In genomic region chr11:118042791-118043190, GRCh38 we compare ENCODE assay signal across 27 cellular contexts. TPM values are rescaled to one million over a fixed set of nuclear protein-coding genes. Genes with fewer than 3 reads are reported as not detected.
DNase-seq lines count a peak whose midpoint lies in the region; ATAC-seq and TF ChIP-seq lines count a peak whose summit lies in the region.
"Had no signal": no experiment of that assay in that cellular context is flagged by ENCODE, and none has a peak within 500 bp of the region (broad histone marks: within the 10 kb centered on the region; RNA-seq: fewer than 3 reads in every experiment).

No MANE protein-coding gene starts in this region.

- H3K9me3 ChIP-seq in CD4-positive, alpha-beta T cell (ENCODE audit: control insufficient read depth, low read length) = no peaks in the 10 kb centered on the region
- H3K9me3 ChIP-seq in CD8-positive, alpha-beta T cell (ENCODE audit: low read length) = no peaks in the 10 kb centered on the region
- H3K9me3 ChIP-seq in MM.1S (replicated peaks; ENCODE audit: insufficient read depth, low read length) = no peaks in the 10 kb centered on the region
- H3K9me3 ChIP-seq: gastroesophageal sphincter, neutrophil, SK-N-SH had no signal

- TF ChIP-seq CTCF in CD4-positive, alpha-beta T cell (IDR thresholded peaks at IDR 0.05) = no peak
- TF ChIP-seq CTCF in CD8-positive, alpha-beta T cell (IDR thresholded peaks at IDR 0.05) = no peak
- no peak for TF ChIP-seq CTCF in MM.1S (IDR thresholded peaks at IDR 0.05; ENCODE audit: low read length)

- ATAC-seq in CD4-positive, alpha-beta T cell (ENCODE audit: poor library complexity) = no peak
- no peak for ATAC-seq in CD8-positive, alpha-beta T cell
- ATAC-seq in effector memory CD8-positive, alpha-beta T cell (replicated peaks) = no peak
- ATAC-seq: activated CD4-positive, CD25-positive, alpha-beta regulatory T cell treated with anti-CD3 and anti-CD28 coated beads, Interleukin-2, amount 50 U/mL, for 24 hours; esophagus mucosa; gastroesophageal sphincter had no signal

- H3K27me3 ChIP-seq in CD4-positive, alpha-beta T cell (ENCODE audit: control insufficient read depth, insufficient read depth, low read length) = no peaks in the 10 kb centered on the region
- H3K27me3 ChIP-seq in CD8-positive, alpha-beta T cell (ENCODE audit: insufficient read depth, low read length) = no peaks in the 10 kb centered on the region
- H3K27me3 ChIP-seq in MM.1S (replicated peaks; ENCODE audit: insufficient read depth, low read length) = no peaks in the 10 kb centered on the region
- H3K27me3 ChIP-seq: neutrophil had no signal

- no peaks in the 10 kb centered on the region for H3K36me3 Mint-ChIP-seq in CD4-positive, alpha-beta T cell (ENCODE audit: low read depth)
- no peaks in the 10 kb centered on the region for H3K36me3 Mint-ChIP-seq in CD8-positive, alpha-beta T cell
- peaks cover 10% of the 10 kb centered on the region for H3K36me3 Mint-ChIP-seq in activated CD4-positive, alpha-beta memory T cell treated with anti-CD3 and anti-CD28 coated beads, Interleukin-2, amount 10 ng/mL, durations not matched to agents 7 days and 5 days (ENCODE audit: low read depth)
- H3K36me3 Mint-ChIP-seq in effector memory CD8-positive, alpha-beta T cell (ENCODE audit: insufficient read depth) = peaks cover 14% of the 10 kb centered on the region

- H2AFZ ChIP-seq in MM.1S (ENCODE audit: low read length) = no peak overlapping the region

- no peak for DNase-seq in CD4-positive, alpha-beta T cell
- DNase-seq in CD8-positive, alpha-beta T cell = no peak
- DNase-seq in activated CD4-positive, alpha-beta memory T cell treated with anti-CD3 and anti-CD28 coated beads, Interleukin-2, amount 10 ng/mL, durations not matched to agents 7 days and 5 days = no peak
- no peak for DNase-seq in effector memory CD8-positive, alpha-beta T cell
- DNase-seq in MM.1S = no peak
- DNase-seq in ureter (ENCODE audit: low spot score) = no peak
- DNase-seq in LoVo (ENCODE audit: low spot score) = no peak
- DNase-seq: activated CD8-positive, alpha-beta memory T cell treated with anti-CD3 and anti-CD28 coated beads, Interleukin-2, amount 50 U/mL, for 48 hours; activated naive CD4-positive, alpha-beta T cell treated with Interleukin-2 at 50 U/mL for 16 hours; COR-L47; DND-41; effector CD8-positive, alpha-beta T cell; hypothalamus; NCI-H1694; NCI-H2171 treated with DMSO at 0.1 percent for 48 hours; NCI-H526; RPMI8226; SK-N-SH; stimulated activated CD4-positive, alpha-beta T cell treated with anti-CD3 and anti-CD28 coated beads, Interleukin-1b, Interleukin-23, amount 100 ng/mL, for 48 hours had no signal

- H3K4me2 ChIP-seq in MM.1S (ENCODE audit: low read depth, low read length) = no peak overlapping the region
- H3K4me2 ChIP-seq: SK-N-SH had no signal

- intact Hi-C loops in CD4-positive, alpha-beta T cell (cut with DNase I, micrococcal nuclease) = no loop called here
- intact Hi-C loops in CD8-positive, alpha-beta T cell (cut with DNase I, micrococcal nuclease) = loop anchor here in 1 of 2 experiments (2.0 kb wide), 1 partner anchor 22 kb away; no protein-coding TSS in a partner anchor

- no peaks in the 10 kb centered on the region for H3K9me2 ChIP-seq in MM.1S (replicated peaks; ENCODE audit: insufficient read depth, low read length)
- H3K9me2 ChIP-seq: SK-N-SH had no signal

- H3K27ac ChIP-seq in CD4-positive, alpha-beta T cell (ENCODE audit: low read depth, low read length) = no peak overlapping the region
- no peak overlapping the region for H3K27ac ChIP-seq in CD8-positive, alpha-beta T cell (ENCODE audit: low read depth, low read length)
- no peak overlapping the region for H3K27ac ChIP-seq in MM.1S (ENCODE audit: low read length)
- H3K27ac ChIP-seq: gastroesophageal sphincter, neutrophil had no signal

- CTCF ChIA-PET in CD4-positive, alpha-beta T cell (lab: Charles Lee) = interaction anchor here (1.3 kb wide), 1 partner anchor 8 kb away, joined by 3 read pairs; no protein-coding TSS in a partner anchor
- CTCF ChIA-PET in CD8-positive, alpha-beta T cell (lab: Charles Lee) = interaction anchor here (0.6 to 1.6 kb wide), 4 partner anchors 10 to 529 kb away, joined by 3 to 6 read pairs (median 4); no protein-coding TSS in a partner anchor
- CTCF ChIA-PET in activated CD4-positive, alpha-beta memory T cell treated with anti-CD3 and anti-CD28 coated beads, Interleukin-2, amount 10 ng/mL, durations not matched to agents 7 days and 5 days (lab: Charles Lee) = interaction anchor here (1.0 to 2.2 kb wide), 3 partner anchors 56 to 96 kb away, joined by 5 to 13 read pairs (median 5); partner anchors contain the start of gene IL10RA

- no peaks in the 10 kb centered on the region for H3K9me3 Mint-ChIP-seq in CD4-positive, alpha-beta T cell
- no peaks in the 10 kb centered on the region for H3K9me3 Mint-ChIP-seq in CD8-positive, alpha-beta T cell
- H3K9me3 Mint-ChIP-seq in activated CD4-positive, alpha-beta memory T cell treated with anti-CD3 and anti-CD28 coated beads, Interleukin-2, amount 10 ng/mL, durations not matched to agents 7 days and 5 days = peaks cover 4% of the 10 kb centered on the region
- H3K9me3 Mint-ChIP-seq in effector memory CD8-positive, alpha-beta T cell = no peaks in the 10 kb centered on the region

- POLR2A ChIA-PET in CD4-positive, alpha-beta T cell (lab: Charles Lee) = interaction anchor here (0.7 to 1.6 kb wide), 3 partner anchors 9 to 92 kb away, joined by 3 to 9 read pairs (median 6); no protein-coding TSS in a partner anchor
- POLR2A ChIA-PET in CD8-positive, alpha-beta T cell (lab: Charles Lee) = interaction anchor here (1.0 to 1.4 kb wide), 3 partner anchors 9 to 69 kb away, joined by 3 to 5 read pairs (median 3); no protein-coding TSS in a partner anchor
- POLR2A ChIA-PET in activated CD4-positive, alpha-beta memory T cell treated with anti-CD3 and anti-CD28 coated beads, Interleukin-2, amount 10 ng/mL, durations not matched to agents 7 days and 5 days (lab: Charles Lee) = interaction anchor here (1.0 to 13.8 kb wide), 5 partner anchors 40 to 228 kb away, joined by 3 to 603 read pairs (median 8); partner anchors contain the start of gene IL10RA

- H3K4me1 ChIP-seq in CD8-positive, alpha-beta T cell (ENCODE audit: insufficient read depth, low read length) = peaks cover 60% of the 10 kb centered on the region
- no peaks in the 10 kb centered on the region for H3K4me1 ChIP-seq in MM.1S (ENCODE audit: low read length)
- H3K4me1 ChIP-seq: gastroesophageal sphincter had no signal

- H3K4me1 Mint-ChIP-seq in CD4-positive, alpha-beta T cell (ENCODE audit: low read depth) = peaks cover 76% of the 10 kb centered on the region
- H3K4me1 Mint-ChIP-seq in CD8-positive, alpha-beta T cell (ENCODE audit: low read depth) = peaks cover 76% of the 10 kb centered on the region
- H3K4me1 Mint-ChIP-seq in activated CD4-positive, alpha-beta memory T cell treated with anti-CD3 and anti-CD28 coated beads, Interleukin-2, amount 10 ng/mL, durations not matched to agents 7 days and 5 days = peaks cover 83% of the 10 kb centered on the region
- peaks cover 54 to 69% of the 10 kb centered on the region in 2 donors for H3K4me1 Mint-ChIP-seq in effector memory CD8-positive, alpha-beta T cell (ENCODE audit: low read depth in 2 of 2)

- H3K79me2 ChIP-seq in MM.1S (ENCODE audit: low read length) = no peaks in the 10 kb centered on the region

- H4K20me1 ChIP-seq in MM.1S (ENCODE audit: insufficient read depth, low read length) = no peaks in the 10 kb centered on the region

- H3K9ac ChIP-seq in MM.1S (ENCODE audit: low read length) = no peak overlapping the region
- H3K9ac ChIP-seq: SK-N-SH had no signal

- no peak overlapping the region for H3K4me3 ChIP-seq in CD8-positive, alpha-beta T cell (ENCODE audit: low read depth, low read length)
- no peak overlapping the region for H3K4me3 ChIP-seq in MM.1S (ENCODE audit: low read length)
- H3K4me3 ChIP-seq: gastroesophageal sphincter had no signal

- no peaks in the 10 kb centered on the region for H3K36me3 ChIP-seq in CD8-positive, alpha-beta T cell (ENCODE audit: insufficient read depth, low read length)
- no peaks in the 10 kb centered on the region for H3K36me3 ChIP-seq in MM.1S (replicated peaks; ENCODE audit: insufficient read depth, low read length)
- H3K36me3 ChIP-seq: gastroesophageal sphincter, neutrophil had no signal

- no peaks in the 10 kb centered on the region for H3F3A ChIP-seq in MM.1S (ENCODE audit: insufficient read depth, low read length)

- H3K27ac Mint-ChIP-seq in CD4-positive, alpha-beta T cell = peak overlapping the region; percentile 63
- H3K27ac Mint-ChIP-seq in CD8-positive, alpha-beta T cell = peak overlapping the region; percentile 80
- peak overlapping the region; percentile 60 for H3K27ac Mint-ChIP-seq in activated CD4-positive, alpha-beta memory T cell treated with anti-CD3 and anti-CD28 coated beads, Interleukin-2, amount 10 ng/mL, durations not matched to agents 7 days and 5 days
- H3K27ac Mint-ChIP-seq in effector memory CD8-positive, alpha-beta T cell = peak overlapping the region; percentile 80 to 98

- no peaks in the 10 kb centered on the region for H3K27me3 Mint-ChIP-seq in CD4-positive, alpha-beta T cell
- no peaks in the 10 kb centered on the region for H3K27me3 Mint-ChIP-seq in CD8-positive, alpha-beta T cell (ENCODE audit: low read depth)
- no peaks in the 10 kb centered on the region for H3K27me3 Mint-ChIP-seq in activated CD4-positive, alpha-beta memory T cell treated with anti-CD3 and anti-CD28 coated beads, Interleukin-2, amount 10 ng/mL, durations not matched to agents 7 days and 5 days
- no peaks in the 10 kb centered on the region for H3K27me3 Mint-ChIP-seq in effector memory CD8-positive, alpha-beta T cell

- peak overlapping the region; percentile 5 for H3K4me3 Mint-ChIP-seq in CD4-positive, alpha-beta T cell
- H3K4me3 Mint-ChIP-seq in CD8-positive, alpha-beta T cell = peak overlapping the region; percentile 10
- H3K4me3 Mint-ChIP-seq in activated CD4-positive, alpha-beta memory T cell treated with anti-CD3 and anti-CD28 coated beads, Interleukin-2, amount 10 ng/mL, durations not matched to agents 7 days and 5 days = no peak overlapping the region
- H3K4me3 Mint-ChIP-seq in effector memory CD8-positive, alpha-beta T cell = peak overlapping the region in 1 of 2 donors; percentile 43

RNA-seq across cellular contexts. Expression of gene TMPRSS4, which starts 34.1 kb away (rescaled TPM):
- not detected for total RNA-seq in CD4-positive, alpha-beta T cell
- not detected for total RNA-seq in CD8-positive, alpha-beta T cell
- under 1 TPM in 1 of 2 experiments, not detected in 1; 0.05 TPM for total RNA-seq in activated CD4-positive, alpha-beta memory T cell treated with anti-CD3 and anti-CD28 coated beads, Interleukin-2, amount 10 ng/mL, durations not matched to agents 7 days and 5 days
- 224 TPM for total RNA-seq in ureter
- total RNA-seq: pulmonary artery endothelial cell, skeletal muscle tissue had no signal

RNA-seq across cellular contexts. Expression of gene SMIM35, which starts 44.0 kb away (rescaled TPM):
- total RNA-seq in CD4-positive, alpha-beta T cell = under 1 TPM; 0.06 to 0.08 TPM
- under 1 TPM; 0.08 to 0.11 TPM for total RNA-seq in CD8-positive, alpha-beta T cell
- total RNA-seq in activated CD4-positive, alpha-beta memory T cell treated with anti-CD3 and anti-CD28 coated beads, Interleukin-2, amount 10 ng/mL, durations not matched to agents 7 days and 5 days = under 1 TPM; 0.45 to 0.55 TPM
- total RNA-seq in ureter = 0.13 TPM
- total RNA-seq: esophagus mucosa, liver, mucosa of gallbladder, pulmonary artery endothelial cell, skeletal muscle tissue had no signal

RNA-seq across cellular contexts. Expression of gene IL10RA, which starts 56.6 kb away (rescaled TPM):
- total RNA-seq in CD4-positive, alpha-beta T cell = 100 to 1,000 TPM; 193 to 203 TPM
- total RNA-seq in CD8-positive, alpha-beta T cell = 100 to 1,000 TPM; 295 to 299 TPM
- 100 to 1,000 TPM; 286 to 291 TPM for total RNA-seq in activated CD4-positive, alpha-beta memory T cell treated with anti-CD3 and anti-CD28 coated beads, Interleukin-2, amount 10 ng/mL, durations not matched to agents 7 days and 5 days
- 22.4 TPM for total RNA-seq in ureter

Comparison
In these comparisons a context has a peak if more than half of its experiments do, and no peak if none do; other contexts are left out.
1. RNA of gene TMPRSS4, which starts 34.1 kb away (total RNA-seq): 224 TPM in ureter (single experiment); 0.05 TPM in activated CD4-positive, alpha-beta memory T cell treated with anti-CD3 and anti-CD28 coated beads, Interleukin-2, amount 10 ng/mL, durations not matched to agents 7 days and 5 days, not detected in CD4-positive, alpha-beta T cell and not detected in CD8-positive, alpha-beta T cell; every median in the first group is over 100 times any median in the second.
2. Peak in every context shown above with its lines, with median percentiles within 50 percentile points of each other: H3K27ac Mint-ChIP-seq.